In genomic region chr16:83574388-83574787, GRCh38 we compare ENCODE assay signal across 13 cellular contexts.
DNase-seq lines count a peak whose midpoint lies in the region; ATAC-seq, FAIRE-seq and TF ChIP-seq lines count a peak whose summit lies in the region.
"Had no signal": no experiment of that assay in that cellular context is flagged by ENCODE, and none has a peak within 500 bp of the region (broad histone marks: within the 10 kb centered on the region; RNA-seq: fewer than 3 reads in every experiment).

No MANE protein-coding gene starts in this region.

- TF ChIP-seq CTCF in fibroblast of pulmonary artery (IDR thresholded peaks at IDR 0.05; ENCODE audit: low read length, missing control alignments) (no peak), GM13976 (IDR thresholded peaks at IDR 0.05; ENCODE audit: borderline replicate concordance, control extremely low read depth, extremely low read depth, insufficient read depth, missing control alignments) (no peak)

- in situ Hi-C loops in GM13976 (cut with MboI; ENCODE audit: low sequenced_read_pairs, unreplicated experiment) = no loop called here

- ATAC-seq in GM19452 (IDR thresholded peaks at IDR 0.05; ENCODE audit: unreplicated experiment) = no peak

- TF ChIP-seq POLR2A in H54 (IDR thresholded peaks at IDR 0.05; ENCODE audit: low read depth, low read length) = no peak

- peak; percentile 55 for DNase-seq in H54 (ENCODE audit: insufficient read length, low spot score)
- peak; percentile 72 for DNase-seq in SW480 (ENCODE audit: low spot score)
- DNase-seq in fibroblast of pulmonary artery (ENCODE audit: low read depth) = peak; percentile 55
- DNase-seq in skeletal muscle cell (ENCODE audit: low read depth) = peak; percentile 84
- DNase-seq in D341Med (ENCODE audit: low spot score) = no peak
- no peak for DNase-seq in GM13976 (ENCODE audit: low spot score)
- no peak for DNase-seq in SK-N-DZ (ENCODE audit: low spot score)
- DNase-seq: activated T-cell treated with anti-CD3 and anti-CD28 coated beads for 4 hours, DMS153, SIG-M5 had no signal

- H3K4me3 ChIP-seq in fibroblast of pulmonary artery (replicated peaks; ENCODE audit: low read depth, low read length) (no peak overlapping the region), skeletal muscle cell (ENCODE audit: low read depth, low read length) (no peak overlapping the region)
- H3K4me3 ChIP-seq: right atrium auricular region had no signal

- peak; percentile 66 for FAIRE-seq in H54 (lab: Jason Lieb, UNC)
- FAIRE-seq: GM18507 had no signal

Comparison
In these comparisons a context has a peak if more than half of its experiments do, and no peak if none do; other contexts are left out.
1. DNase-seq: peak in H54 (single experiment), SW480 (single experiment), fibroblast of pulmonary artery (single experiment) and skeletal muscle cell (single experiment); none in D341Med (single experiment), GM13976 (single experiment) and SK-N-DZ (single experiment).